8 cellular contexts compared by ENCODE assay signal in genomic region chr5:138574744-138575193, GRCh38. TPM values are rescaled to one million over a fixed set of nuclear protein-coding genes. Genes with fewer than 3 reads are reported as not detected.
DNase-seq lines count a peak whose midpoint lies in the region; ATAC-seq, FAIRE-seq and TF ChIP-seq lines count a peak whose summit lies in the region.

No MANE protein-coding gene starts in this region.

- peak overlapping the region; percentile 92 for H3K4me2 ChIP-seq in astrocyte (ENCODE audit: low read length)

- H3K9me3 ChIP-seq in CD4-positive, CD25-positive, alpha-beta regulatory T cell (ENCODE audit: control insufficient read depth in 2 of 2, low read length in 2 of 2) = no peaks in the 10 kb centered on the region
- no peaks in the 10 kb centered on the region for H3K9me3 ChIP-seq in astrocyte (ENCODE audit: insufficient read depth, low read depth, low read length)
- no peaks in the 10 kb centered on the region for H3K9me3 ChIP-seq in left lung
- no peaks in the 10 kb centered on the region for H3K9me3 ChIP-seq in thyroid gland

- peak overlapping the region; percentile 100 for H3K27ac Mint-ChIP-seq in CD4-positive, CD25-positive, alpha-beta regulatory T cell
- H3K27ac Mint-ChIP-seq in astrocyte (ENCODE audit: unreplicated experiment) = peak overlapping the region; percentile 100

- 0 to 1% methylated on average over 10 to 12 of the region's 18 CpGs for WGBS in thyroid gland, 2 donors

- H3K27me3 ChIP-seq in CD4-positive, CD25-positive, alpha-beta regulatory T cell (ENCODE audit: control insufficient read depth, insufficient read depth, low read length) = no peaks in the 10 kb centered on the region
- H3K27me3 ChIP-seq in astrocyte (ENCODE audit: insufficient read depth, low read length) (no peaks in the 10 kb centered on the region), left lung (no peaks in the 10 kb centered on the region), thyroid gland (no peaks in the 10 kb centered on the region)

- peak overlapping the region; percentile 92 to 98 (median 96) for H3K4me3 Mint-ChIP-seq in CD4-positive, CD25-positive, alpha-beta regulatory T cell
- H3K4me3 Mint-ChIP-seq in astrocyte (ENCODE audit: unreplicated experiment) = peak overlapping the region; percentile 96

- no peak for TF ChIP-seq POLR2A in thyroid gland (IDR thresholded peaks at IDR 0.05)

- peaks cover 13% of the 10 kb centered on the region for H3K4me1 ChIP-seq in CD4-positive, CD25-positive, alpha-beta regulatory T cell (ENCODE audit: control insufficient read depth, insufficient read depth, low read length, poor library complexity, severe bottlenecking)
- H3K4me1 ChIP-seq in astrocyte (ENCODE audit: insufficient read depth, low read length) (peaks cover 7% of the 10 kb centered on the region), left lung (peaks cover 15 to 22% of the 10 kb centered on the region in 2 donors), thyroid gland (peaks cover 10 to 16% of the 10 kb centered on the region in 2 donors)

- H3K9ac ChIP-seq in astrocyte (ENCODE audit: low read length) = peak overlapping the region; percentile 99

- peak overlapping the region; percentile 100 for H3K4me3 ChIP-seq in CD4-positive, CD25-positive, alpha-beta regulatory T cell (ENCODE audit: low read depth, low read length)
- H3K4me3 ChIP-seq in astrocyte (ENCODE audit: insufficient read depth, low read depth, low read length) (peak overlapping the region; percentile 98), left lung (peak overlapping the region; percentile 71 to 97), thyroid gland (replicated peaks in 1 of 3) (peak overlapping the region; percentile 94 to 98 (median 97))

- H3K27me3 Mint-ChIP-seq in CD4-positive, CD25-positive, alpha-beta regulatory T cell = peaks cover 6% of the 10 kb centered on the region
- H3K27me3 Mint-ChIP-seq in astrocyte (ENCODE audit: low read depth, unreplicated experiment) = no peaks in the 10 kb centered on the region

- H3K36me3 ChIP-seq in CD4-positive, CD25-positive, alpha-beta regulatory T cell (ENCODE audit: control insufficient read depth, insufficient read depth, low read length) = peaks cover 38% of the 10 kb centered on the region
- H3K36me3 ChIP-seq in astrocyte (ENCODE audit: insufficient read depth, low read length) (peaks cover 25% of the 10 kb centered on the region), left lung (peaks cover 0 to 38% of the 10 kb centered on the region in 2 donors), thyroid gland (peaks cover 25 to 30% of the 10 kb centered on the region in 2 donors)

- peak; percentile 1 to 3 for ATAC-seq in CD4-positive, CD25-positive, alpha-beta regulatory T cell (ENCODE audit: low read depth in 2 of 2)
- peak; percentile 7 for ATAC-seq in HG03196 (IDR thresholded peaks at IDR 0.05; ENCODE audit: unreplicated experiment)
- peak; percentile 24 for ATAC-seq in left lung

- no peak for FAIRE-seq in astrocyte (lab: Jason Lieb, UNC)

- peak overlapping the region; percentile 90 for H2AFZ ChIP-seq in astrocyte (ENCODE audit: low read depth, low read length)

- H3K4me1 Mint-ChIP-seq in CD4-positive, CD25-positive, alpha-beta regulatory T cell = peaks cover 18 to 50% (median 29%) of the 10 kb centered on the region in 4 donors
- H3K4me1 Mint-ChIP-seq in astrocyte (ENCODE audit: low read depth, unreplicated experiment) = peaks cover 16% of the 10 kb centered on the region

- no peak for TF ChIP-seq CTCF in astrocyte (IDR thresholded peaks at IDR 0.05; ENCODE audit: insufficient read depth, low read depth, low read length)
- TF ChIP-seq CTCF in left lung (IDR thresholded peaks at IDR 0.05) = no peak
- no peak for TF ChIP-seq CTCF in thyroid gland (IDR thresholded peaks at IDR 0.05)

- peaks cover 55% of the 10 kb centered on the region for H3K79me2 ChIP-seq in astrocyte (ENCODE audit: insufficient read depth, low read length)

- no peaks in the 10 kb centered on the region for H3K9me3 Mint-ChIP-seq in CD4-positive, CD25-positive, alpha-beta regulatory T cell
- H3K9me3 Mint-ChIP-seq in astrocyte (ENCODE audit: unreplicated experiment) = peaks cover 2% of the 10 kb centered on the region

- peaks cover 43% of the 10 kb centered on the region for H4K20me1 ChIP-seq in astrocyte (ENCODE audit: insufficient read depth, low read length)

- intact Hi-C loops in left lung (cut with DNase I) (no loop called here), thyroid gland (cut with DNase I) (no loop called here)

- H3K36me3 Mint-ChIP-seq in CD4-positive, CD25-positive, alpha-beta regulatory T cell = peaks cover 22% of the 10 kb centered on the region
- peaks cover 15% of the 10 kb centered on the region for H3K36me3 Mint-ChIP-seq in astrocyte (ENCODE audit: low read depth, unreplicated experiment)

- peak overlapping the region; percentile 100 for H3K27ac ChIP-seq in CD4-positive, CD25-positive, alpha-beta regulatory T cell (ENCODE audit: insufficient read depth, low read length, poor library complexity, severe bottlenecking)
- H3K27ac ChIP-seq in astrocyte (ENCODE audit: low read depth, low read length) (peak overlapping the region; percentile 100), left lung (peak overlapping the region; percentile 98), thyroid gland (peak overlapping the region; percentile 92 to 100 (median 100))

- DNase-seq in CD4-positive, CD25-positive, alpha-beta regulatory T cell = no peak
- peak; percentile 6 for DNase-seq in astrocyte (ENCODE audit: low read depth)
- DNase-seq in left lung = no peak
- no peak for DNase-seq in thyroid gland
- no peak for DNase-seq in OCI-M2 (lab: John Stamatoyannopoulos, UW; ENCODE audit: unreplicated experiment)
- DNase-seq in cortex of kidney (lab: John Stamatoyannopoulos, UW) = no peak
- no peak for DNase-seq in H4 (ENCODE audit: low spot score)

RNA-seq across cellular contexts. Expression of gene HSPA9, which starts 0.4 kb away (rescaled TPM):
- total RNA-seq in CD4-positive, CD25-positive, alpha-beta regulatory T cell = 276 TPM
- 100 to 1,000 TPM; 113 to 129 (median 121) TPM for polyA plus RNA-seq in CD4-positive, CD25-positive, alpha-beta regulatory T cell
- 266 and 271 TPM in 2 replicates for total RNA-seq in astrocyte
- 100 to 1,000 TPM; 128 to 205 TPM for total RNA-seq in left lung
- 100 to 1,000 TPM; 253 to 556 (median 406) TPM for total RNA-seq in thyroid gland
- total RNA-seq in H4 (2014; rRNA removed; shearing (Covaris generic)) = 647 and 690 TPM in 2 replicates

RNA-seq across cellular contexts. Expression of gene ETF1, which starts 31.7 kb away (rescaled TPM):
- total RNA-seq in CD4-positive, CD25-positive, alpha-beta regulatory T cell = 170 TPM
- polyA plus RNA-seq in CD4-positive, CD25-positive, alpha-beta regulatory T cell = 10 to 100 TPM; 25.9 to 44.3 (median 32.5) TPM
- total RNA-seq in astrocyte = 139 and 153 TPM in 2 replicates
- total RNA-seq in left lung = 100 to 1,000 TPM; 107 to 112 TPM
- 10 to 100 TPM; 64.9 to 84.9 (median 80.4) TPM for total RNA-seq in thyroid gland
- total RNA-seq in H4 (2014; rRNA removed; shearing (Covaris generic)) = 163 and 179 TPM in 2 replicates
